In the genomic region with DNA sequence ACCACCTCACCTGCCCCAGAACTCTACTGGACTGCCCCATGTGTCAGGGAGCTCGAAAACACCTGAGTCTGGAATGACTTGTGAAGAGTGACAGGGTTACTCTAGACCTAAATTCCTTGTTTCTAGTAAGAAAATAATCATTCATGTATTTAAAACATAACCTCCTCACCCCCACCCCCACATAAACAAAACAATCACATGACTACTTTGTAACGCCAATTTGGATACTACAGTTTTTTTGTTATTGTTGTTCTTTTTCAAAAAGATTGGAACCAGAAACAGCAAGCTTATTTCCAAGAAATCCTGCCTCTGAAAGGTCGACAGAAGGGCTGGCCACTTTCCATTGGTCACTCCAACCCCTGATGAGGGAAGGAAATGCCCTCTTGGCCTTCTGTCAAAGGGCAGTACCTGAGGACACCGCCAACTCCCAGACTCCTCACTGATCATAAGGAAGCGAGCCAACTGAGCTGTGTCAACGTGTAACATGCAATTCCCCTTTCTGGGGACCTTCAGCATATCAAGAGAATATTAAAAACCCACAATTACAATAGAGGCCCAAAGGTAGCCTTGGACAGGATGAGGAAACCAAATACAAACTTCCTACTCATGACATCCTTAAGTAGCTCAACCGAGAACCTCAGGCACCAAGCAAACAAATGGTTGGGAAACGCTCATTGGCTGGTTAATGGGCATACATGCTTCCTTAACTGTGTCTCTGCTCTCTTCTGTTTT, we compare ENCODE assay signal across 1 cellular context.
TF ChIP-seq lines count a peak whose summit lies in the region.

No MANE protein-coding gene starts in this region.

TF ChIP-seq in liver, 16 proteins besides CTCF, POLR2A, EP300 and RAD21 (continued from another document):
- TF ChIP-seq, protein P1, sequence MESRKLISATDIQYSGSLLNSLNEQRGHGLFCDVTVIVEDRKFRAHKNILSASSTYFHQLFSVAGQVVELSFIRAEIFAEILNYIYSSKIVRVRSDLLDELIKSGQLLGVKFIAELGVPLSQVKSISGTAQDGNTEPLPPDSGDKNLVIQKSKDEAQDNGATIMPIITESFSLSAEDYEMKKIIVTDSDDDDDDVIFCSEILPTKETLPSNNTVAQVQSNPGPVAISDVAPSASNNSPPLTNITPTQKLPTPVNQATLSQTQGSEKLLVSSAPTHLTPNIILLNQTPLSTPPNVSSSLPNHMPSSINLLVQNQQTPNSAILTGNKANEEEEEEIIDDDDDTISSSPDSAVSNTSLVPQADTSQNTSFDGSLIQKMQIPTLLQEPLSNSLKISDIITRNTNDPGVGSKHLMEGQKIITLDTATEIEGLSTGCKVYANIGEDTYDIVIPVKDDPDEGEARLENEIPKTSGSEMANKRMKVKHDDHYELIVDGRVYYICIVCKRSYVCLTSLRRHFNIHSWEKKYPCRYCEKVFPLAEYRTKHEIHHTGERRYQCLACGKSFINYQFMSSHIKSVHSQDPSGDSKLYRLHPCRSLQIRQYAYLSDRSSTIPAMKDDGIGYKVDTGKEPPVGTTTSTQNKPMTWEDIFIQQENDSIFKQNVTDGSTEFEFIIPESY (IDR thresholded peaks at IDR 0.05) = no peak
- TF ChIP-seq REST (IDR thresholded peaks at IDR 0.05) (peak; percentile 18), EGR1 (IDR thresholded peaks at IDR 0.05; ENCODE audit: low read depth in 2 of 2) (no peak), SP1 (IDR thresholded peaks at IDR 0.05) (peak; percentile 86), YY1 (IDR thresholded peaks at IDR 0.05) (peak; percentile 17), FOXA1 (IDR thresholded peaks at IDR 0.05) (peak; percentile 36), GABPA (IDR thresholded peaks at IDR 0.05 in 1 of 2, conservative IDR thresholded peaks at IDR 0.05 in 1 of 2) (peak in 1 of 2 donors; percentile 29), TAF1 (conservative IDR thresholded peaks at IDR 0.05) (no peak), HNF4A (conservative IDR thresholded peaks at IDR 0.05) (peak; percentile 92 to 94), FOXA2 (IDR thresholded peaks at IDR 0.05) (no peak), JUND (IDR thresholded peaks at IDR 0.05) (peak; percentile 49 to 58), NR2F2 (IDR thresholded peaks at IDR 0.05) (peak; percentile 82)
- TF ChIP-seq, protein P2, sequence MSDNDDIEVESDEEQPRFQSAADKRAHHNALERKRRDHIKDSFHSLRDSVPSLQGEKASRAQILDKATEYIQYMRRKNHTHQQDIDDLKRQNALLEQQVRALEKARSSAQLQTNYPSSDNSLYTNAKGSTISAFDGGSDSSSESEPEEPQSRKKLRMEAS (IDR thresholded peaks at IDR 0.05) = peak; percentile 72
TF ChIP-seq in liver: peak in this region for 11.
